In genomic region chr9:99044827-99045226, GRCh38 we compare ENCODE assay signal across 1 cellular context.
TF ChIP-seq lines count a peak whose summit lies in the region.

No MANE protein-coding gene starts in this region.

TF ChIP-seq in IMR-90, 13 proteins besides CTCF, POLR2A, EP300 and RAD21:
- TF ChIP-seq MXI1 (IDR thresholded peaks at IDR 0.05; ENCODE audit: borderline replicate concordance, low read depth, low read length) (no peak), SMC3 (IDR thresholded peaks at IDR 0.05; ENCODE audit: low read depth, low read length) (no peak), MAZ (IDR thresholded peaks at IDR 0.05; ENCODE audit: borderline replicate concordance, low read depth, low read length) (no peak)
- TF ChIP-seq, protein P1, sequence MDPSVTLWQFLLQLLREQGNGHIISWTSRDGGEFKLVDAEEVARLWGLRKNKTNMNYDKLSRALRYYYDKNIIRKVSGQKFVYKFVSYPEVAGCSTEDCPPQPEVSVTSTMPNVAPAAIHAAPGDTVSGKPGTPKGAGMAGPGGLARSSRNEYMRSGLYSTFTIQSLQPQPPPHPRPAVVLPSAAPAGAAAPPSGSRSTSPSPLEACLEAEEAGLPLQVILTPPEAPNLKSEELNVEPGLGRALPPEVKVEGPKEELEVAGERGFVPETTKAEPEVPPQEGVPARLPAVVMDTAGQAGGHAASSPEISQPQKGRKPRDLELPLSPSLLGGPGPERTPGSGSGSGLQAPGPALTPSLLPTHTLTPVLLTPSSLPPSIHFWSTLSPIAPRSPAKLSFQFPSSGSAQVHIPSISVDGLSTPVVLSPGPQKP (IDR thresholded peaks at IDR 0.05; ENCODE audit: borderline replicate concordance, low read depth, low read length): no peak
